Comparison of ENCODE assay signal across 8 cellular contexts in the genomic region with DNA sequence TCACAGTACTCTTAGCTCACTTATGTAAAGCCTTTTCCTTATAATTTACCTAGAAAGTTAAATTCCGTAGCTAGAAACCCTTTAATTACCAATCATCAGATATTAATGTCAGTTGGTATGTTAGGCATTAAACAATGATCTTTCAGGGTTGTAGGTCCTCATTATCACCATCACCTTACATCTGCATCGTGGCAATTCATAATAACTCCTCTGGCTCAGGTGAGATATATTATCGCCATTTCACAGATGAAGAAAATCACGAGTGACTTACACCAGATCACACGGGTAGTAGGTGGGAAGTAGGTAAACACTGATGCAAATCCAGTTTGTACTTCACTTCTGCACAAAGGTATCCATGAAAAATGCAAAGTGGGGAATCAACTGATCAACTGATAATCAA. TPM values are rescaled to one million over a fixed set of nuclear protein-coding genes. Genes with fewer than 3 reads are reported as not detected.
DNase-seq lines count a peak whose midpoint lies in the region; ATAC-seq and TF ChIP-seq lines count a peak whose summit lies in the region.

No MANE protein-coding gene starts in this region.

- H3K9me3 ChIP-seq in DOHH2 (ENCODE audit: control insufficient read depth, insufficient read depth, low read length) (no peaks in the 10 kb centered on the region), body of pancreas (no peaks in the 10 kb centered on the region), mononuclear cell (ENCODE audit: low read depth, low read length) (no peaks in the 10 kb centered on the region)

- no peaks in the 10 kb centered on the region; the same call in 1 of the 2 replicates for H3F3A ChIP-seq in DOHH2 (ENCODE audit: control insufficient read depth, insufficient read depth)

- peaks cover 4% of the 10 kb centered on the region; the same call in 1 of the 2 replicates for H4K20me1 ChIP-seq in DOHH2 (ENCODE audit: control insufficient read depth, insufficient read depth, low read depth, low read length)

- H3K36me3 ChIP-seq in DOHH2 (ENCODE audit: control insufficient read depth, low read length) (peaks cover 25% of the 10 kb centered on the region), body of pancreas (replicated peaks in 1 of 2; ENCODE audit: insufficient read depth in 1 of 2, low read depth in 2 of 2) (peaks cover 0 to 7% of the 10 kb centered on the region in 2 donors)

- TF ChIP-seq CTCF in DOHH2 (IDR thresholded peaks at IDR 0.05; ENCODE audit: low read depth, low read length, poor library complexity, severe bottlenecking) (no peak), body of pancreas (IDR thresholded peaks at IDR 0.05) (no peak)

- peak overlapping the region; percentile 44 for H3K27ac ChIP-seq in DOHH2 (ENCODE audit: low read depth, low read length)
- peak overlapping the region; percentile 88 to 97 (median 91) for H3K27ac ChIP-seq in body of pancreas

- no peak for TF ChIP-seq POLR2A in body of pancreas (IDR thresholded peaks at IDR 0.05)

- DNase-seq in body of pancreas, result no peak
- no peak for DNase-seq in HK-2 (ENCODE audit: unreplicated experiment)
- no peak for DNase-seq in NCI-H526 (lab: John Stamatoyannopoulos, UW)
- DNase-seq in NCI-H524 treated with DMSO at 0.1 percent for 48 hours (lab: John Stamatoyannopoulos, UW), result no peak
- DNase-seq in activated effector memory CD4-positive, alpha-beta T cell treated with Interleukin-2 at 50 U/mL for 16 hours, result no peak

- H3K27me3 ChIP-seq in DOHH2 (ENCODE audit: control insufficient read depth, low read length), result no peaks in the 10 kb centered on the region
- no peaks in the 10 kb centered on the region for H3K27me3 ChIP-seq in body of pancreas
- no peaks in the 10 kb centered on the region for H3K27me3 ChIP-seq in mononuclear cell (ENCODE audit: insufficient read depth, low read length)

- ATAC-seq in HG03064 (IDR thresholded peaks at IDR 0.05; ENCODE audit: low read depth, unreplicated experiment), result peak; percentile 2
- ATAC-seq in body of pancreas, result no peak

- WGBS in body of pancreas, 2 donors, result 1 to 3% methylated on average over 5 of the region's 5 CpGs

- H3K4me1 ChIP-seq in DOHH2 (ENCODE audit: control insufficient read depth, low read length), result peaks cover 41% of the 10 kb centered on the region
- H3K4me1 ChIP-seq in body of pancreas, result peaks cover 18% of the 10 kb centered on the region
- peaks cover 19% of the 10 kb centered on the region for H3K4me1 ChIP-seq in mononuclear cell (ENCODE audit: insufficient read depth, low read length)

- peak overlapping the region; percentile 97 for H3K4me2 ChIP-seq in DOHH2 (ENCODE audit: low read length)

- intact Hi-C loops in body of pancreas (cut with DNase I), result no loop called here

- no peaks in the 10 kb centered on the region for H3K9me2 ChIP-seq in DOHH2 (replicated peaks; ENCODE audit: control insufficient read depth, low read length)

- H3K4me3 ChIP-seq in DOHH2 (ENCODE audit: low read length) (peak overlapping the region; percentile 96), body of pancreas (peak overlapping the region; percentile 94 to 97), mononuclear cell (ENCODE audit: low read length) (peak overlapping the region; percentile 94)

- peaks cover 49% of the 10 kb centered on the region for H3K79me2 ChIP-seq in DOHH2 (ENCODE audit: control insufficient read depth, low read length)

RNA-seq across cellular contexts. Expression of a gene that starts 0.6 kb away (rescaled TPM):
- 10 to 100 TPM; 13.5 to 16.3 TPM for total RNA-seq in body of pancreas
- total RNA-seq in mononuclear cell, result 42.0 TPM

RNA-seq across cellular contexts. Expression of a gene that starts 51.0 kb away (rescaled TPM):
- total RNA-seq in body of pancreas (10 to 100 TPM in 1 of 2 donors, 1 to 10 TPM in 1; 7.8 to 15.2 TPM), mononuclear cell (12.1 TPM)
